9 cellular contexts compared by ENCODE assay signal in genomic region chr4:115113382-115114106, GRCh38. TPM values are rescaled to one million over a fixed set of nuclear protein-coding genes. Genes with fewer than 3 reads are reported as not detected.
DNase-seq lines count a peak whose midpoint lies in the region; ATAC-seq and TF ChIP-seq lines count a peak whose summit lies in the region.
"Had no signal": no experiment of that assay in that cellular context is flagged by ENCODE, and none has a peak within 500 bp of the region (broad histone marks: within the 10 kb centered on the region; RNA-seq: fewer than 3 reads in every experiment).

TSS of gene NDST4 (minus strand) at chr4:115113620. CDS start at chr4:115077036, 36,584 bp downstream.

- TF ChIP-seq CTCF in type B pancreatic cell (conservative IDR thresholded peaks at IDR 0.05), result no peak

- H3K4me1 Mint-ChIP-seq in type B pancreatic cell (ENCODE audit: unreplicated experiment), result peaks cover 18% of the 10 kb centered on the region
- H3K4me1 Mint-ChIP-seq in activated CD4-positive, alpha-beta T cell treated with anti-CD3 and anti-CD28 coated beads for 36 hours, result no peaks in the 10 kb centered on the region

- H3K27me3 Mint-ChIP-seq in type B pancreatic cell, result peaks cover 6% of the 10 kb centered on the region
- H3K27me3 Mint-ChIP-seq in activated CD4-positive, alpha-beta T cell treated with anti-CD3 and anti-CD28 coated beads for 36 hours, result no peaks in the 10 kb centered on the region

- peak within 1 kb of the TSS; percentile 82 for H3K4me3 Mint-ChIP-seq in type B pancreatic cell
- H3K4me3 Mint-ChIP-seq in activated CD4-positive, alpha-beta T cell treated with anti-CD3 and anti-CD28 coated beads for 36 hours, result no peak within 1 kb of the TSS

- peak within 1 kb of the TSS; percentile 92 for H3K27ac ChIP-seq in SK-N-MC
- H3K27ac ChIP-seq in iPS-20b (ENCODE audit: low read length), result no peak within 1 kb of the TSS

- H3K4me1 ChIP-seq in iPS-20b (ENCODE audit: insufficient read depth, low read length), result peaks cover 8% of the 10 kb centered on the region; the same call in 1 of the 2 replicates

- H3K36me3 Mint-ChIP-seq in type B pancreatic cell, result no peaks in the 10 kb centered on the region
- H3K36me3 Mint-ChIP-seq in activated CD4-positive, alpha-beta T cell treated with anti-CD3 and anti-CD28 coated beads for 36 hours (ENCODE audit: low read depth), result no peaks in the 10 kb centered on the region

- CTCF ChIA-PET in activated CD4-positive, alpha-beta T cell treated with anti-CD3 and anti-CD28 coated beads for 36 hours (lab: Charles Lee), result interaction anchor here (0.7 kb wide), 1 partner anchor 11 kb away, joined by 3 read pairs; no protein-coding TSS in a partner anchor

- H3K9ac ChIP-seq in SK-N-MC (ENCODE audit: insufficient read length) (peak within 1 kb of the TSS; percentile 98), iPS-20b (ENCODE audit: low read depth, low read length) (no peak within 1 kb of the TSS)

- no peaks in the 10 kb centered on the region for H3K27me3 ChIP-seq in iPS-20b (ENCODE audit: insufficient read depth, low read length)

- H3K9me3 Mint-ChIP-seq in type B pancreatic cell, result no peaks in the 10 kb centered on the region
- H3K9me3 Mint-ChIP-seq in activated CD4-positive, alpha-beta T cell treated with anti-CD3 and anti-CD28 coated beads for 36 hours (ENCODE audit: low read depth), result no peaks in the 10 kb centered on the region

- intact Hi-C loops in activated CD4-positive, alpha-beta T cell treated with anti-CD3 and anti-CD28 coated beads for 36 hours (cut with DNase I, micrococcal nuclease), result no loop called here

- H3K27ac Mint-ChIP-seq in type B pancreatic cell, result no peak within 1 kb of the TSS
- H3K27ac Mint-ChIP-seq in activated CD4-positive, alpha-beta T cell treated with anti-CD3 and anti-CD28 coated beads for 36 hours, result no peak within 1 kb of the TSS

- no peak for ATAC-seq in activated CD4-positive, alpha-beta T cell treated with anti-CD3 and anti-CD28 coated beads for 36 hours

- H3K4me3 ChIP-seq in SK-N-MC, result peak within 1 kb of the TSS; percentile 97
- H3K4me3 ChIP-seq in iPS-20b (ENCODE audit: low read length), result peak within 1 kb of the TSS; percentile 6; the same call in 1 of the 2 replicates

- peak; percentile 42 for DNase-seq in NCI-H1436 (lab: John Stamatoyannopoulos, UW)
- DNase-seq in NCI-H1436 treated with DMSO at 0.1 percent for 48 hours (lab: John Stamatoyannopoulos, UW), result no peak
- DNase-seq in SK-N-MC (ENCODE audit: low read depth, low spot score), result peak; percentile 93
- no peak for DNase-seq in type B pancreatic cell (ENCODE audit: extremely low spot score, unreplicated experiment)
- DNase-seq in OCI-M1 (lab: John Stamatoyannopoulos, UW), result no peak
- DNase-seq in activated CD4-positive, alpha-beta T cell treated with anti-CD3 and anti-CD28 coated beads for 36 hours, result no peak
- DNase-seq in RPMI8226, result no peak

- H3K9me3 ChIP-seq in SK-N-MC (ENCODE audit: low read depth, low read length), result no peaks in the 10 kb centered on the region
- H3K9me3 ChIP-seq in iPS-20b (ENCODE audit: insufficient read depth, low read depth, low read length), result no peaks in the 10 kb centered on the region

- POLR2A ChIA-PET in activated CD4-positive, alpha-beta T cell treated with anti-CD3 and anti-CD28 coated beads for 36 hours (lab: Charles Lee), result no interaction called here

- H3K36me3 ChIP-seq in SK-N-MC (ENCODE audit: insufficient read depth, low read length), result peaks cover 3% of the 10 kb centered on the region; the same call in 1 of the 2 replicates
- no peaks in the 10 kb centered on the region for H3K36me3 ChIP-seq in iPS-20b (ENCODE audit: insufficient read depth, low read depth, low read length)

RNA-seq across cellular contexts. Expression of gene NDST4, which starts in this region (rescaled TPM):
- 0.26 and 9.9 TPM in 2 replicates for total RNA-seq in type B pancreatic cell (ENCODE audit: low replicate concordance)
- not detected for total RNA-seq in activated CD4-positive, alpha-beta T cell treated with anti-CD3 and anti-CD28 coated beads for 36 hours
- total RNA-seq: T-helper 1 cell treated with Interleukin-12 subunit alpha and Interleukin-12 subunit beta and Interleukin-4 antibody, amounts not matched to agents 30 ng/mL and 1 ng/mL, for 36 hours had no signal

Comparison
In these comparisons a context has a peak if more than half of its experiments do, and no peak if none do; other contexts are left out.
1. DNase-seq: peak in NCI-H1436 (single experiment) and SK-N-MC (single experiment); none in NCI-H1436 treated with DMSO at 0.1 percent for 48 hours (single experiment), type B pancreatic cell (single experiment), OCI-M1 (single experiment), activated CD4-positive, alpha-beta T cell treated with anti-CD3 and anti-CD28 coated beads for 36 hours (single experiment) and RPMI8226 (single experiment).